In the genomic region with DNA sequence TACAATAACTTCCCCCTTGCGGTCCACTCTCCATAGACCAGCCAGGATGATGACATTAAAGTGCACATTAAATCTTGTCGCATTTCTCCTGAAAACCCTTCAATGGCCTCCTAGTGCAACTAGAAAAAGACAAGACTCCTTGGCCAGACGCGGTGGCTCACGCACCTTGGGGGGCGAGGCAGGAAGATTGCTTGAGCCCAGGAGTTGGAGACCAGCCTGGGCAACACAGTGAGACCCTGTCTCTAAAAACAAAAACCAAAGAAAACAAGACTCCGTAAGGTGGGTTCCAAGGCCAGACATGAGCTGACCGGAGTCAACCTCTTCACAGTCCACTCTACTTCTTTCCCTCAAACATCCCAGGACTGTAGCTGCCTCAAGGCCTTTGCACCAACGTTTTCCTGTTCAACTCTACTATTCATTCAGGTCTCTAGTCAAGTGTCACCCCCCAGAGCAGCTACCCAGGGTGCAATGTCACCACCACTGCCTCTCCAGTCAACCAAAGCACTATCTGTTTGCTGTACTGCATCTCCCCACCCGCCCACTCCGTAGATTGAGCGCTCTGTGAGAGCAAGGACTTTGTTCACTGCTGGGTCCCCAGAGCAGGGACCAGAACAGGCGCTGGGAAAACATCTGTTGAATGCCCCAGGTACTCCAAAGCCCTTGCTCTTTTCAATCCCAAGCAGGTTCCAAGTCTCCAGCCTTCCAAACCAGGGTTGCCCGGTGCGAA, we compare ENCODE assay signal across 1 cellular context.
A peak's percentile ranks its signal among the peaks of the same experiment; 100 is the strongest.
TF ChIP-seq lines count a peak whose summit lies in the region.

No MANE protein-coding gene starts in this region.

TF ChIP-seq in HepG2, 621 proteins besides CTCF, POLR2A, EP300 and RAD21 (continued from another document and continues in another):
- TF ChIP-seq, protein P1, sequence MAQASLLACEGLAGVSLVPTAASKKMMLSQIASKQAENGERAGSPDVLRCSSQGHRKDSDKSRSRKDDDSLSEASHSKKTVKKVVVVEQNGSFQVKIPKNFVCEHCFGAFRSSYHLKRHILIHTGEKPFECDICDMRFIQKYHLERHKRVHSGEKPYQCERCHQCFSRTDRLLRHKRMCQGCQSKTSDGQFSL (CRISPR knock-in tag; IDR thresholded peaks at IDR 0.05) = peak; percentile 30; the same call in 1 of the 2 replicates
- TF ChIP-seq ZNF382 (CRISPR knock-in tag; IDR thresholded peaks at IDR 0.05; ENCODE audit: borderline replicate concordance) (no peak), ZNF264 (CRISPR knock-in tag; IDR thresholded peaks at IDR 0.05) (peak; percentile 26; the same call in 1 of the 2 replicates), TBX2 (CRISPR knock-in tag; IDR thresholded peaks at IDR 0.05; ENCODE audit: borderline replicate concordance) (no peak), HOXA3 (CRISPR knock-in tag; IDR thresholded peaks at IDR 0.05) (no peak), MEIS1 (CRISPR knock-in tag; IDR thresholded peaks at IDR 0.05; ENCODE audit: borderline replicate concordance) (no peak), STAG1 (CRISPR knock-in tag; IDR thresholded peaks at IDR 0.05) (peak; percentile 18; the same call in 1 of the 2 replicates), SSRP1 (CRISPR knock-in tag; IDR thresholded peaks at IDR 0.05) (no peak), ZNF589 (CRISPR knock-in tag; conservative IDR thresholded peaks at IDR 0.05) (peak; percentile 48; the same call in 1 of the 2 replicates), ZNF891 (CRISPR knock-in tag; IDR thresholded peaks at IDR 0.05) (0 out of 2 replicates have a peak, but pooled peaks have one; percentile 23), KDM6A (CRISPR knock-in tag; IDR thresholded peaks at IDR 0.05; ENCODE audit: low read depth) (0 out of 2 replicates have a peak, but pooled peaks have one; percentile 5), PAWR (CRISPR knock-in tag; IDR thresholded peaks at IDR 0.05; ENCODE audit: borderline replicate concordance) (no peak), ZSCAN9 (CRISPR knock-in tag; IDR thresholded peaks at IDR 0.05; ENCODE audit: borderline replicate concordance) (no peak), ERF (CRISPR knock-in tag; IDR thresholded peaks at IDR 0.05) (no peak), ATF7-NPFF (CRISPR knock-in tag; IDR thresholded peaks at IDR 0.05; ENCODE audit: low read depth) (peak; percentile 25; the same call in 1 of the 2 replicates), NKX3-1 (CRISPR knock-in tag; IDR thresholded peaks at IDR 0.05) (0 out of 2 replicates have a peak, but pooled peaks have one; percentile 20), ZNF235 (CRISPR knock-in tag; IDR thresholded peaks at IDR 0.05; ENCODE audit: borderline replicate concordance) (0 out of 2 replicates have a peak, but pooled peaks have one; percentile 19), ETV5 (CRISPR knock-in tag; IDR thresholded peaks at IDR 0.05; ENCODE audit: borderline replicate concordance) (no peak), SNAI1 (CRISPR knock-in tag; IDR thresholded peaks at IDR 0.05; ENCODE audit: borderline replicate concordance) (0 out of 2 replicates have a peak, but pooled peaks have one; percentile 9), ZMYM3 (CRISPR knock-in tag; IDR thresholded peaks at IDR 0.05) (0 out of 2 replicates have a peak, but pooled peaks have one; percentile 11), ZNF441 (CRISPR knock-in tag; IDR thresholded peaks at IDR 0.05; ENCODE audit: borderline replicate concordance) (peak; percentile 30; the same call in 1 of the 2 replicates), CENPX (CRISPR knock-in tag; IDR thresholded peaks at IDR 0.05) (no peak), CHD4 (IDR thresholded peaks at IDR 0.05; ENCODE audit: borderline replicate concordance, low read length) (no peak), ZNF546 (CRISPR knock-in tag; conservative IDR thresholded peaks at IDR 0.05) (no peak), ZNF317 (CRISPR knock-in tag; IDR thresholded peaks at IDR 0.05) (no peak; the same call in 1 of the 2 replicates), DR1 (CRISPR knock-in tag; IDR thresholded peaks at IDR 0.05) (0 out of 2 replicates have a peak, but pooled peaks have one; percentile 50), FOXP1 (IDR thresholded peaks at IDR 0.05) (no peak), FOXP1 (CRISPR knock-in tag; IDR thresholded peaks at IDR 0.05) (0 out of 2 replicates have a peak, but pooled peaks have one; percentile 10), SP5 (CRISPR knock-in tag; IDR thresholded peaks at IDR 0.05; ENCODE audit: borderline replicate concordance, low read depth) (0 out of 2 replicates have a peak, but pooled peaks have one; percentile 22), CEBPG (CRISPR knock-in tag; IDR thresholded peaks at IDR 0.05) (no peak), ZNF337 (CRISPR knock-in tag; IDR thresholded peaks at IDR 0.05; ENCODE audit: borderline replicate concordance, low read depth) (no peak), ZNF44 (CRISPR knock-in tag; IDR thresholded peaks at IDR 0.05) (no peak), ZNF326 (CRISPR knock-in tag; IDR thresholded peaks at IDR 0.05; ENCODE audit: borderline replicate concordance) (no peak), RBFOX2 (IDR thresholded peaks at IDR 0.05; ENCODE audit: low read depth, low read length) (no peak), SOX6 (IDR thresholded peaks at IDR 0.05) (no peak), SOX6 (CRISPR knock-in tag; IDR thresholded peaks at IDR 0.05) (no peak; the same call in 1 of the 2 replicates), SIN3A (IDR thresholded peaks at IDR 0.05; ENCODE audit: borderline replicate concordance, low read depth, low read length) (0 out of 2 replicates have a peak, but pooled peaks have one; percentile 22), MEF2D (CRISPR knock-in tag; IDR thresholded peaks at IDR 0.05) (0 out of 2 replicates have a peak, but pooled peaks have one; percentile 28), TCF12 (IDR thresholded peaks at IDR 0.05) (no peak), TCF12 (CRISPR knock-in tag; IDR thresholded peaks at IDR 0.05) (peak; percentile 49; the same call in 1 of the 2 replicates), HCFC1 (IDR thresholded peaks at IDR 0.05; ENCODE audit: low read depth, low read length) (no peak), HNF4G (IDR thresholded peaks at IDR 0.05; ENCODE audit: borderline replicate concordance, low read depth, low read length) (peak; percentile 54), HNF4G (CRISPR knock-in tag; IDR thresholded peaks at IDR 0.05; ENCODE audit: borderline replicate concordance, low read depth) (peak; percentile 55; the same call in 1 of the 2 replicates), SIN3B (IDR thresholded peaks at IDR 0.05; ENCODE audit: low read length) (no peak), ZEB1 (IDR thresholded peaks at IDR 0.05; ENCODE audit: insufficient replicate concordance, low read depth) (no peak), KDM5A (IDR thresholded peaks at IDR 0.05; ENCODE audit: borderline replicate concordance, low read length) (peak; percentile 13; the same call in 1 of the 2 replicates)
- TF ChIP-seq, protein P2, sequence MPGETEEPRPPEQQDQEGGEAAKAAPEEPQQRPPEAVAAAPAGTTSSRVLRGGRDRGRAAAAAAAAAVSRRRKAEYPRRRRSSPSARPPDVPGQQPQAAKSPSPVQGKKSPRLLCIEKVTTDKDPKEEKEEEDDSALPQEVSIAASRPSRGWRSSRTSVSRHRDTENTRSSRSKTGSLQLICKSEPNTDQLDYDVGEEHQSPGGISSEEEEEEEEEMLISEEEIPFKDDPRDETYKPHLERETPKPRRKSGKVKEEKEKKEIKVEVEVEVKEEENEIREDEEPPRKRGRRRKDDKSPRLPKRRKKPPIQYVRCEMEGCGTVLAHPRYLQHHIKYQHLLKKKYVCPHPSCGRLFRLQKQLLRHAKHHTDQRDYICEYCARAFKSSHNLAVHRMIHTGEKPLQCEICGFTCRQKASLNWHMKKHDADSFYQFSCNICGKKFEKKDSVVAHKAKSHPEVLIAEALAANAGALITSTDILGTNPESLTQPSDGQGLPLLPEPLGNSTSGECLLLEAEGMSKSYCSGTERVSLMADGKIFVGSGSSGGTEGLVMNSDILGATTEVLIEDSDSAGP (CRISPR knock-in tag; IDR thresholded peaks at IDR 0.05; ENCODE audit: borderline replicate concordance) = no peak
- TF ChIP-seq, protein P3, sequence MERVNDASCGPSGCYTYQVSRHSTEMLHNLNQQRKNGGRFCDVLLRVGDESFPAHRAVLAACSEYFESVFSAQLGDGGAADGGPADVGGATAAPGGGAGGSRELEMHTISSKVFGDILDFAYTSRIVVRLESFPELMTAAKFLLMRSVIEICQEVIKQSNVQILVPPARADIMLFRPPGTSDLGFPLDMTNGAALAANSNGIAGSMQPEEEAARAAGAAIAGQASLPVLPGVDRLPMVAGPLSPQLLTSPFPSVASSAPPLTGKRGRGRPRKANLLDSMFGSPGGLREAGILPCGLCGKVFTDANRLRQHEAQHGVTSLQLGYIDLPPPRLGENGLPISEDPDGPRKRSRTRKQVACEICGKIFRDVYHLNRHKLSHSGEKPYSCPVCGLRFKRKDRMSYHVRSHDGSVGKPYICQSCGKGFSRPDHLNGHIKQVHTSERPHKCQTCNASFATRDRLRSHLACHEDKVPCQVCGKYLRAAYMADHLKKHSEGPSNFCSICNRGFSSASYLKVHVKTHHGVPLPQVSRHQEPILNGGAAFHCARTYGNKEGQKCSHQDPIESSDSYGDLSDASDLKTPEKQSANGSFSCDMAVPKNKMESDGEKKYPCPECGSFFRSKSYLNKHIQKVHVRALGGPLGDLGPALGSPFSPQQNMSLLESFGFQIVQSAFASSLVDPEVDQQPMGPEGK (CRISPR knock-in tag; IDR thresholded peaks at IDR 0.05) = peak; percentile 53
- TF ChIP-seq, protein P4, sequence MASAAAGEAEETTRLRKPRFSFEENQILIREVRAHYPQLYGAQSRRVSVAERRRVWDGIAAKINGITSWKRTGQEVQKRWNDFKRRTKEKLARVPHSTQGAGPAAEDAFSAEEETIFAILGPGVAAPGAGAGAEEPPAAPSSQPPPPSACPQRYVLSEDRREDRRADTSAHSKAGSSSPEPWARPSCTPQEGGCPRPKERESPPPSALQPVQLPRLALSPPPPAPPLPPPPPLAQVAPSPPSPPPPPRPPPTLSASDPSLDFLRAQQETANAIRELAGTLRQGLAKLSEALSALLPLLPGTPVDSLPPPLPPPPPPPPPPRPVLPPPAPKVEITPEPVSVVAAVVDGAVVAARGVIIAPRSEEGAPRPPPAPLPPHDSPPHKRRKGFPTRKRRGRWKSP (CRISPR knock-in tag; IDR thresholded peaks at IDR 0.05) = peak; percentile 36; the same call in 1 of the 2 replicates
- TF ChIP-seq, protein P5, sequence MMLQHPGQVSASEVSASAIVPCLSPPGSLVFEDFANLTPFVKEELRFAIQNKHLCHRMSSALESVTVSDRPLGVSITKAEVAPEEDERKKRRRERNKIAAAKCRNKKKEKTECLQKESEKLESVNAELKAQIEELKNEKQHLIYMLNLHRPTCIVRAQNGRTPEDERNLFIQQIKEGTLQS (CRISPR knock-in tag; IDR thresholded peaks at IDR 0.05) = no peak
- TF ChIP-seq, protein P6, sequence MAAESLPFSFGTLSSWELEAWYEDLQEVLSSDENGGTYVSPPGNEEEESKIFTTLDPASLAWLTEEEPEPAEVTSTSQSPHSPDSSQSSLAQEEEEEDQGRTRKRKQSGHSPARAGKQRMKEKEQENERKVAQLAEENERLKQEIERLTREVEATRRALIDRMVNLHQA (CRISPR knock-in tag; IDR thresholded peaks at IDR 0.05) = no peak
- TF ChIP-seq, protein P7, sequence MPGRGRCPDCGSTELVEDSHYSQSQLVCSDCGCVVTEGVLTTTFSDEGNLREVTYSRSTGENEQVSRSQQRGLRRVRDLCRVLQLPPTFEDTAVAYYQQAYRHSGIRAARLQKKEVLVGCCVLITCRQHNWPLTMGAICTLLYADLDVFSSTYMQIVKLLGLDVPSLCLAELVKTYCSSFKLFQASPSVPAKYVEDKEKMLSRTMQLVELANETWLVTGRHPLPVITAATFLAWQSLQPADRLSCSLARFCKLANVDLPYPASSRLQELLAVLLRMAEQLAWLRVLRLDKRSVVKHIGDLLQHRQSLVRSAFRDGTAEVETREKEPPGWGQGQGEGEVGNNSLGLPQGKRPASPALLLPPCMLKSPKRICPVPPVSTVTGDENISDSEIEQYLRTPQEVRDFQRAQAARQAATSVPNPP (CRISPR knock-in tag; IDR thresholded peaks at IDR 0.05) = 0 out of 2 replicates have a peak, but pooled peaks have one; percentile 8
- TF ChIP-seq, protein P8, sequence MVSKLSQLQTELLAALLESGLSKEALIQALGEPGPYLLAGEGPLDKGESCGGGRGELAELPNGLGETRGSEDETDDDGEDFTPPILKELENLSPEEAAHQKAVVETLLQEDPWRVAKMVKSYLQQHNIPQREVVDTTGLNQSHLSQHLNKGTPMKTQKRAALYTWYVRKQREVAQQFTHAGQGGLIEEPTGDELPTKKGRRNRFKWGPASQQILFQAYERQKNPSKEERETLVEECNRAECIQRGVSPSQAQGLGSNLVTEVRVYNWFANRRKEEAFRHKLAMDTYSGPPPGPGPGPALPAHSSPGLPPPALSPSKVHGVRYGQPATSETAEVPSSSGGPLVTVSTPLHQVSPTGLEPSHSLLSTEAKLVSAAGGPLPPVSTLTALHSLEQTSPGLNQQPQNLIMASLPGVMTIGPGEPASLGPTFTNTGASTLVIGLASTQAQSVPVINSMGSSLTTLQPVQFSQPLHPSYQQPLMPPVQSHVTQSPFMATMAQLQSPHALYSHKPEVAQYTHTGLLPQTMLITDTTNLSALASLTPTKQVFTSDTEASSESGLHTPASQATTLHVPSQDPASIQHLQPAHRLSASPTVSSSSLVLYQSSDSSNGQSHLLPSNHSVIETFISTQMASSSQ (IDR thresholded peaks at IDR 0.05; ENCODE audit: low read depth) = no peak; the same call in 1 of the 2 replicates
- TF ChIP-seq, protein P8 (CRISPR knock-in tag; IDR thresholded peaks at IDR 0.05; ENCODE audit: borderline replicate concordance) = no peak
- TF ChIP-seq, protein P9, sequence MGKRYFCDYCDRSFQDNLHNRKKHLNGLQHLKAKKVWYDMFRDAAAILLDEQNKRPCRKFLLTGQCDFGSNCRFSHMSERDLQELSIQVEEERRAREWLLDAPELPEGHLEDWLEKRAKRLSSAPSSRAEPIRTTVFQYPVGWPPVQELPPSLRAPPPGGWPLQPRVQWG (CRISPR knock-in tag; IDR thresholded peaks at IDR 0.05; ENCODE audit: borderline replicate concordance, low read depth) = no peak
